In the genomic region with DNA sequence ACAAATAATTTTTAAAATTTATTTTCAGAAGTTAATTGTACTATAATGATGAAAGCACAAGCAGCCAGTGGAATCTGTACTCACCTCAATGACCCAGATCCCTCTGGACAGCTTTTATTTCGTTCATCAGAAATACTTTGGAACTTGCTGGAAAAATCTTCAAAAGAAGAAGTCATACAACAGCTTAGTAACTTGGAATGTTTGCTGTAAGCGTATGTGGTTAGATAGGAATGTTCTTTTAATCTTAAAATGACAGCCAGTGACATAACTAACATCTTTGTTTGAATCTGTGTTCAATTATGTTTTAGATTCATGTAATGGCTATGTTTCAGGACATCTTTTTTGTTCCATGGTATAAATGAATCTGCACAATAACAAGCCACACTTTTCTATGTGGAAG, we compare ENCODE assay signal across 20 cellular contexts. TPM values are rescaled to one million over a fixed set of nuclear protein-coding genes. Genes with fewer than 3 reads are reported as not detected.
A peak's percentile ranks its signal among the peaks of the same experiment; 100 is the strongest.
DNase-seq lines count a peak whose midpoint lies in the region; ATAC-seq and TF ChIP-seq lines count a peak whose summit lies in the region.
"Had no signal": no experiment of that assay in that cellular context is flagged by ENCODE, and none has a peak within 500 bp of the region (broad histone marks: within the 10 kb centered on the region; RNA-seq: fewer than 3 reads in every experiment).

No MANE protein-coding gene starts in this region.

- H3K4me1 ChIP-seq in IMR-90 (ENCODE audit: control insufficient read depth, insufficient read depth, low read length) (no peaks in the 10 kb centered on the region), left lung (no peaks in the 10 kb centered on the region), heart right ventricle (peaks cover 0 to 11% (median 0%) of the 10 kb centered on the region in 9 donors)
- H3K4me1 ChIP-seq: sigmoid colon had no signal

- no peak overlapping the region for H3K27ac ChIP-seq in IMR-90 (ENCODE audit: insufficient read depth, low read length)
- peak overlapping the region in 1 of 2 donors; percentile 58 for H3K27ac ChIP-seq in left lung
- H3K27ac ChIP-seq in heart right ventricle = peak overlapping the region in 1 of 10 donors; percentile 22

- no peak overlapping the region for H4K91ac ChIP-seq in IMR-90 (ENCODE audit: insufficient read depth, low read depth, low read length)

- H3K36me3 ChIP-seq in IMR-90 (ENCODE audit: control insufficient read depth, insufficient read depth, low read length) (no peaks in the 10 kb centered on the region), left lung (no peaks in the 10 kb centered on the region), heart right ventricle (no peaks in the 10 kb centered on the region)

- no peak overlapping the region for H3K56ac ChIP-seq in IMR-90 (ENCODE audit: extremely low read depth, insufficient read depth, low read length)

- no peaks in the 10 kb centered on the region for H4K20me1 ChIP-seq in IMR-90 (ENCODE audit: insufficient read depth, low read length)

- no peak for TF ChIP-seq CTCF in AG04449 (IDR thresholded peaks at IDR 0.05; ENCODE audit: insufficient read depth, low read length, missing control alignments)
- TF ChIP-seq CTCF in IMR-90 (conservative IDR thresholded peaks at IDR 0.05; ENCODE audit: low read depth, low read length) = no peak
- TF ChIP-seq CTCF in choroid plexus epithelial cell (conservative IDR thresholded peaks at IDR 0.05; ENCODE audit: low read depth, low read length) = no peak
- no peak for TF ChIP-seq CTCF in left lung (IDR thresholded peaks at IDR 0.05)
- TF ChIP-seq CTCF in heart right ventricle (IDR thresholded peaks at IDR 0.05) = no peak

- no peak overlapping the region for H3K4ac ChIP-seq in IMR-90 (ENCODE audit: low read depth, low read length)

- no peak overlapping the region for H4K5ac ChIP-seq in IMR-90 (ENCODE audit: low read depth, low read length)

- H3K4me3 ChIP-seq in AG04449 (ENCODE audit: low read depth, low read length) = no peak overlapping the region
- H3K4me3 ChIP-seq in IMR-90 (ENCODE audit: insufficient read depth, low read depth, low read length) = no peak overlapping the region
- H3K4me3 ChIP-seq in choroid plexus epithelial cell (ENCODE audit: low read depth, low read length) = no peak overlapping the region
- H3K4me3 ChIP-seq in left lung = no peak overlapping the region
- no peak overlapping the region for H3K4me3 ChIP-seq in heart right ventricle
- H3K4me3 ChIP-seq: sigmoid colon had no signal

- CTCF ChIA-PET in AG04449 (lab: Yijun Ruan, JAX) = interaction anchor here (0.9 to 1.6 kb wide), 5 partner anchors 9 to 171 kb away, joined by 3 to 6 read pairs (median 3); partner anchors contain the start of genes STEAP1 and STEAP2
- CTCF ChIA-PET in IMR-90 (lab: Yijun Ruan, JAX) = interaction anchor here (0.9 kb wide), 1 partner anchor 27 kb away, joined by 3 read pairs; no protein-coding TSS in a partner anchor

- H3K9me1 ChIP-seq in IMR-90 (ENCODE audit: insufficient read depth, low read length) = no peaks in the 10 kb centered on the region

- no TSS peak for BruUV-seq in IMR-90 (replicated peaks; lab: Mats Ljungman, UMichigan)

- ATAC-seq in IMR-90 (ENCODE audit: low read depth) (peak; percentile 85), left lung (peak; percentile 56), heart right ventricle (no peak), HG03196 (IDR thresholded peaks at IDR 0.05; ENCODE audit: unreplicated experiment) (no peak), HG03565 (IDR thresholded peaks at IDR 0.05; ENCODE audit: unreplicated experiment) (no peak)
- ATAC-seq: stimulated activated naive B cell treated with anti-CD40 and anti-IgM and Interleukin-4, amounts not matched to agents 10 μg/mL and 1 μg/mL and 100 μg/mL, for 72 hours had no signal

- no peak overlapping the region for H2BK20ac ChIP-seq in IMR-90 (ENCODE audit: low read depth, low read length)

- H2BK15ac ChIP-seq in IMR-90 (ENCODE audit: low read depth, low read length) = no peak overlapping the region

- H3K27me3 ChIP-seq in IMR-90 (ENCODE audit: control insufficient read depth, insufficient read depth, low read length) (no peaks in the 10 kb centered on the region), left lung (no peaks in the 10 kb centered on the region), heart right ventricle (no peaks in the 10 kb centered on the region)
- H3K27me3 ChIP-seq: sigmoid colon had no signal

- H3K4me2 ChIP-seq in IMR-90 (ENCODE audit: low read depth, low read length) = no peak overlapping the region

- H4K8ac ChIP-seq in IMR-90 (ENCODE audit: low read depth in 2 of 2, low read length in 2 of 2) = no peak overlapping the region

- H2AK9ac ChIP-seq in IMR-90 (replicated peaks; ENCODE audit: low read depth, low read length, poor library complexity) = no peak overlapping the region

- no peak overlapping the region for H2AFZ ChIP-seq in IMR-90 (replicated peaks; ENCODE audit: low read length, poor library complexity)

- dilution Hi-C loops in IMR-90 (cut with HindIII; ENCODE audit: low sequenced_read_pairs, unreplicated experiment) = no loop called here

- in situ Hi-C loops in IMR-90 (cut with MboI; ENCODE audit: low sequenced_read_pairs) = no loop called here

- TF ChIP-seq POLR2A in IMR-90 (IDR thresholded peaks at IDR 0.05; ENCODE audit: low read depth, low read length) = no peak

- intact Hi-C loops in IMR-90 (cut with micrococcal nuclease) = no loop called here
- intact Hi-C loops in left lung (cut with DNase I) = no loop called here
- intact Hi-C loops in heart right ventricle (cut with DNase I) = loop anchor here in 1 of 10 donors (10.0 kb wide), 1 partner anchor 153 kb away; no protein-coding TSS in a partner anchor

- no peak overlapping the region for H3K14ac ChIP-seq in IMR-90 (replicated peaks; ENCODE audit: low read depth, low read length)

- POLR2A ChIA-PET in AG04449 (lab: Yijun Ruan, JAX) (interaction anchor here (0.7 kb wide), 1 partner anchor 60 kb away, joined by 3 read pairs; the partner anchor contains the start of gene STEAP2), IMR-90 (lab: Charles Lee; ENCODE audit: unreplicated experiment) (no interaction called here)

- no peak overlapping the region for H3K23ac ChIP-seq in IMR-90 (ENCODE audit: low read depth, low read length)

- no peak overlapping the region for H2BK120ac ChIP-seq in IMR-90 (ENCODE audit: low read depth, low read length)

- H3K9ac ChIP-seq in IMR-90 (ENCODE audit: low read depth, low read length) = no peak overlapping the region

- H3K9me3 ChIP-seq in IMR-90 (ENCODE audit: control insufficient read depth, insufficient read depth, low read length) = no peaks in the 10 kb centered on the region
- no peaks in the 10 kb centered on the region for H3K9me3 ChIP-seq in left lung
- no peaks in the 10 kb centered on the region for H3K9me3 ChIP-seq in heart right ventricle
- H3K9me3 ChIP-seq: sigmoid colon had no signal

- H3K18ac ChIP-seq in IMR-90 (ENCODE audit: low read depth, low read length) = no peak overlapping the region

- peak; percentile 24 for DNase-seq in AG04449 (ENCODE audit: low read depth, low spot score)
- peak; percentile 73 for DNase-seq in IMR-90
- peak; percentile 69 for DNase-seq in choroid plexus epithelial cell (ENCODE audit: low read depth)
- no peak for DNase-seq in left lung
- no peak for DNase-seq in hippocampal formation (lab: John Stamatoyannopoulos, UW)
- DNase-seq in heart right ventricle = no peak
- DNase-seq: ACHN; activated CD4-positive, alpha-beta T cell treated with anti-CD3 and anti-CD28 coated beads for 4 hours; cerebellar nuclear complex; DMS 273 treated with DMSO at 0.1 percent for 48 hours; H9; NCI-H526 treated with DMSO at 0.1 percent for 48 hours; sigmoid colon; stimulated activated naive B cell treated with anti-CD40 and anti-IgM and Interleukin-4, amounts not matched to agents 10 μg/mL and 1 μg/mL and 100 μg/mL, for 72 hours had no signal

- no peak overlapping the region for H2AK5ac ChIP-seq in IMR-90 (ENCODE audit: low read depth, low read length)

- no peak overlapping the region for H2BK5ac ChIP-seq in IMR-90 (ENCODE audit: low read depth, low read length, poor library complexity, severe bottlenecking)

- TF ChIP-seq RAD21 in IMR-90 (IDR thresholded peaks at IDR 0.05; ENCODE audit: low read length) = no peak

- no peaks in the 10 kb centered on the region for H3K79me1 ChIP-seq in IMR-90 (ENCODE audit: low read depth in 1 of 2, low read length in 2 of 2)

- no CpG with 5 or more reads among the region's 2 CpGs for WGBS in IMR-90 (ENCODE audit: extremely low coverage in 2 of 2, insufficient read length in 1 of 2), 2 experiments
- 75 to 81% methylated on average over 2 of the region's 2 CpGs for WGBS in heart right ventricle, 2 donors

TF ChIP-seq in IMR-90, 13 proteins besides CTCF, POLR2A, EP300 and RAD21:
- no peak for TF ChIP-seq CHD1 (IDR thresholded peaks at IDR 0.05; ENCODE audit: low read depth, low read length)
- TF ChIP-seq RCOR1 (IDR thresholded peaks at IDR 0.05; ENCODE audit: insufficient replicate concordance, low read length) = no peak
- TF ChIP-seq RFX5 (IDR thresholded peaks at IDR 0.05; ENCODE audit: low read depth, low read length) = no peak
- no peak for TF ChIP-seq BHLHE40 (IDR thresholded peaks at IDR 0.05; ENCODE audit: low read depth, low read length)
- TF ChIP-seq USF2 (IDR thresholded peaks at IDR 0.05; ENCODE audit: low read depth, low read length) = no peak
- no peak for TF ChIP-seq MAZ (IDR thresholded peaks at IDR 0.05; ENCODE audit: borderline replicate concordance, low read depth, low read length)
- no peak for TF ChIP-seq FOS (IDR thresholded peaks at IDR 0.05; ENCODE audit: low read depth, low read length)
- TF ChIP-seq MXI1 (IDR thresholded peaks at IDR 0.05; ENCODE audit: borderline replicate concordance, low read depth, low read length) = no peak
- no peak for TF ChIP-seq MAFK (IDR thresholded peaks at IDR 0.05; ENCODE audit: low read depth, low read length)

RNA-seq across cellular contexts. Expression of gene CFAP69, which starts 26.8 kb away (rescaled TPM):
- total RNA-seq in IMR-90 (2012; rRNA removed) (0.72 and 1.7 TPM in 2 replicates), left lung (1 to 10 TPM; 4.5 to 5.0 TPM), heart right ventricle (1 to 10 TPM; 1.0 to 4.1 (median 2.8) TPM)
- polyA plus RNA-seq in IMR-90 (2012; rRNA removed) (0.50 and 0.86 TPM in 2 replicates), heart right ventricle (1 to 10 TPM in 1 of 2 donors, under 1 TPM in 1; 0.68 to 4.2 TPM)
- polyA plus RNA-seq in IMR-90 (2012; cell fraction: cytosol; rRNA removed) = 0.13 and 0.74 TPM in 2 replicates
- polyA plus RNA-seq in IMR-90 (2012; cell fraction: nucleus; rRNA removed; ENCODE audit: low replicate concordance) = 1.3 and 2.8 TPM in 2 replicates
- total RNA-seq: T-helper 2 cell treated with Interferon-gamma antibody and Interleukin-4, amounts not matched to agents 100 ng/mL and 5 ng/mL, for 36 hours had no signal

RNA-seq across cellular contexts. Expression of gene FAM237B, which starts 49.4 kb away (rescaled TPM):
- total RNA-seq in IMR-90 (2012; rRNA removed) (not detected in 2 replicates), left lung (not detected), heart right ventricle (not detected)
- polyA plus RNA-seq in IMR-90 (2012; rRNA removed) (not detected in 2 replicates), heart right ventricle (not detected)
- not detected in 2 replicates for polyA plus RNA-seq in IMR-90 (2012; cell fraction: cytosol; rRNA removed)
- polyA plus RNA-seq in IMR-90 (2012; cell fraction: nucleus; rRNA removed; ENCODE audit: low replicate concordance) = not detected in 2 replicates
- total RNA-seq: epithelial cell of proximal tubule; H9; neural crest cell; sigmoid colon; T-helper 2 cell treated with Interferon-gamma antibody and Interleukin-4, amounts not matched to agents 100 ng/mL and 5 ng/mL, for 36 hours; urinary bladder had no signal
- polyA plus RNA-seq: urinary bladder had no signal

Comparison
In these comparisons a context has a peak if more than half of its experiments do, and no peak if none do; other contexts are left out.
1. DNase-seq: peak in AG04449 (single experiment), IMR-90 (single experiment) and choroid plexus epithelial cell (single experiment); none in left lung (0 of 2), hippocampal formation (0 of 2) and heart right ventricle (0 of 2).
2. ATAC-seq: peak in IMR-90 (single experiment) and left lung (single experiment); none in heart right ventricle (0 of 8), HG03196 (single experiment) and HG03565 (single experiment).